In the genomic region with DNA sequence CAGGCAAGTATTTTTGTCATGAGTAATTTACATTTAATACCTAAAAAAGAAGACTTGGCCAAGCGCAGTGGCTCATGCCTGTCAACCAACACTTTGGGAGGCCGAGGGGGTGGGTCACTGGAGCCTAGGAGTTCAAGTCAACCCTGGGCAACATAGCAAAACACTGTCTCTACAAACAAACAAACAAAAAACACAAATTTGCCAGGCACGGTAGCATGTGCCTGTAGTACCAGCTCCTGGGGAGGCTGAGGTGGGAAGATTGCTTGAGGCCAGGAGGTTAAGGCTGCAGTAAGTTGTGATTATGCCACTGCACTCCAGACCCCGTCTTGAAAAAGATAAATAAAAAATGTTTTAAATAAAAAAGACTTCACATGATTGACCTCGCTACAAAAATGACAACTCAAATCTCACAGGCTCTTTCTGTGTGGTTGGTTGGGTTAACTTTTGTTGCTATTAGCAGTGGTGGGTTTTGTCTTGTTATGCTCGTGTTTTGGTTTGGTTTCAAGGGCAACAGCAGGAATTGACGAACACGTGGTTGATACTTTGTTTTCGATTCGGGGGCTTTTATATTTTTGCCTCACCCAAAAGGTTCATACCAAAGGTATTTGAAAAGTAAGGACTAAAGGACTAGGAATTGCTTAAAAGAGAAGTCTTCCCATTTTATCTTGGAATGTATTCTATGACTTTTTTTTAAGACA, we compare ENCODE assay signal across 16 cellular contexts.
A peak's percentile ranks its signal among the peaks of the same experiment; 100 is the strongest.
DNase-seq lines count a peak whose midpoint lies in the region; ATAC-seq, FAIRE-seq and TF ChIP-seq lines count a peak whose summit lies in the region.
"Had no signal": no experiment of that assay in that cellular context is flagged by ENCODE, and none has a peak within 500 bp of the region (broad histone marks: within the 10 kb centered on the region; RNA-seq: fewer than 3 reads in every experiment).

No MANE protein-coding gene starts in this region.

- POLR2A ChIA-PET in A549 (lab: Yijun Ruan, JAX) = no interaction called here
- POLR2A ChIA-PET in CD8-positive, alpha-beta T cell (lab: Charles Lee) = interaction anchor here (0.7 to 2.0 kb wide), 2 partner anchors 9 to 187 kb away, joined by 5 read pairs; no protein-coding TSS in a partner anchor
- POLR2A ChIA-PET in activated CD4-positive, alpha-beta memory T cell treated with anti-CD3 and anti-CD28 coated beads, Interleukin-2, amount 10 ng/mL, durations not matched to agents 7 days and 5 days (lab: Charles Lee) = no interaction called here

- no peak overlapping the region for H2BK120ac ChIP-seq in mesenchymal stem cell (ENCODE audit: low read depth, low read length)

- no peak overlapping the region for H2BK15ac ChIP-seq in mesenchymal stem cell (ENCODE audit: low read depth, poor library complexity, severe bottlenecking)

- no peak for TF ChIP-seq POLR2A in A549 (IDR thresholded peaks at IDR 0.05; ENCODE audit: low read length)

- CTCF ChIA-PET in A549 (lab: Yijun Ruan, JAX) = no interaction called here
- CTCF ChIA-PET in CD8-positive, alpha-beta T cell (lab: Charles Lee) = no interaction called here
- CTCF ChIA-PET in activated CD4-positive, alpha-beta memory T cell treated with anti-CD3 and anti-CD28 coated beads, Interleukin-2, amount 10 ng/mL, durations not matched to agents 7 days and 5 days (lab: Charles Lee) = no interaction called here

- no peaks in the 10 kb centered on the region for H3K36me3 ChIP-seq in CD8-positive, alpha-beta T cell (ENCODE audit: insufficient read depth, low read length)
- H3K36me3 ChIP-seq in mesenchymal stem cell (ENCODE audit: control insufficient read depth in 1 of 2, insufficient read depth in 2 of 2, low read depth in 1 of 2, low read length in 2 of 2) (peaks cover 9 to 76% of the 10 kb centered on the region in 2 experiments), aorta (ENCODE audit: control insufficient read depth in 1 of 2, insufficient read depth in 2 of 2, low read length in 1 of 2) (no peaks in the 10 kb centered on the region)
- H3K36me3 ChIP-seq: right lobe of liver had no signal

- H4K91ac ChIP-seq in mesenchymal stem cell (ENCODE audit: low read length) = no peak overlapping the region

- no peak overlapping the region for H3K4ac ChIP-seq in mesenchymal stem cell (ENCODE audit: low read depth in 1 of 2, low read length in 2 of 2)

- H2AFZ ChIP-seq in mesenchymal stem cell (ENCODE audit: low read depth, low read length) = no peak overlapping the region

- no peaks in the 10 kb centered on the region for H3K9me3 Mint-ChIP-seq in CD8-positive, alpha-beta T cell
- H3K9me3 Mint-ChIP-seq in activated CD4-positive, alpha-beta memory T cell treated with anti-CD3 and anti-CD28 coated beads, Interleukin-2, amount 10 ng/mL, durations not matched to agents 7 days and 5 days = no peaks in the 10 kb centered on the region

- no peak for TF ChIP-seq RAD21 in A549 (conservative IDR thresholded peaks at IDR 0.05 in 1 of 2, IDR thresholded peaks at IDR 0.05 in 1 of 2)

- DNase-seq in A549 (ENCODE audit: low read depth in 1 of 2, low spot score in 1 of 2) = no peak
- peak in 3 of 7 experiments; percentile 22 to 40 (median 37) for DNase-seq in CD8-positive, alpha-beta T cell
- no peak for DNase-seq in activated CD4-positive, alpha-beta memory T cell treated with anti-CD3 and anti-CD28 coated beads, Interleukin-2, amount 10 ng/mL, durations not matched to agents 7 days and 5 days
- DNase-seq in mesenchymal stem cell = no peak
- DNase-seq in aorta = no peak
- DNase-seq in GF-D8 (lab: John Stamatoyannopoulos, UW) = no peak
- no peak for DNase-seq in glomerular visceral epithelial cell (ENCODE audit: extremely low spot score)
- DNase-seq: Calu3; hypothalamus; IMR-90; kidney glomerular epithelial cell; NCI-H1694 treated with DMSO at 0.1 percent for 48 hours; NCI-H446; NK-92 treated with Interleukin-12 subunit alpha and Interleukin-12 subunit beta, amount 100 ng/mL, for 24 hours; right lobe of liver had no signal

- no peak for FAIRE-seq in A549 (lab: Jason Lieb, UNC)

- H3K14ac ChIP-seq in mesenchymal stem cell (ENCODE audit: low read length in 2 of 2) = no peak overlapping the region

- H3K9me3 ChIP-seq in A549 (no peaks in the 10 kb centered on the region), mesenchymal stem cell (ENCODE audit: control insufficient read depth, low read length) (no peaks in the 10 kb centered on the region), aorta (ENCODE audit: control insufficient read depth, low read length) (no peaks in the 10 kb centered on the region)
- H3K9me3 ChIP-seq in CD8-positive, alpha-beta T cell (ENCODE audit: low read length) = no peaks in the 10 kb centered on the region
- H3K9me3 ChIP-seq: right lobe of liver had no signal

- no peak overlapping the region for H3K18ac ChIP-seq in mesenchymal stem cell (ENCODE audit: low read depth in 1 of 2, low read length in 2 of 2)

- TF ChIP-seq EP300 in A549 (IDR thresholded peaks at IDR 0.05) = no peak

- H2BK5ac ChIP-seq in mesenchymal stem cell (ENCODE audit: low read depth, low read length, poor library complexity, severe bottlenecking) = no peak overlapping the region

- H3K27ac Mint-ChIP-seq in CD8-positive, alpha-beta T cell = peak overlapping the region; percentile 85
- H3K27ac Mint-ChIP-seq in activated CD4-positive, alpha-beta memory T cell treated with anti-CD3 and anti-CD28 coated beads, Interleukin-2, amount 10 ng/mL, durations not matched to agents 7 days and 5 days = peak overlapping the region; percentile 26

- intact Hi-C loops in CD8-positive, alpha-beta T cell (cut with DNase I, micrococcal nuclease) = loop anchor here in 1 of 2 experiments (1.0 to 10.0 kb wide), 4 partner anchors 8 to 1146 kb away; partner anchors contain the start of gene UBE2H
- intact Hi-C loops in aorta (cut with DNase I) = loop anchor here in 1 of 2 donors (10.0 kb wide), 1 partner anchor 324 kb away; no protein-coding TSS in a partner anchor

- H3K4me2 ChIP-seq in A549 = no peak overlapping the region
- H3K4me2 ChIP-seq in mesenchymal stem cell (ENCODE audit: low read length, poor library complexity, severe bottlenecking) = no peak overlapping the region

- peaks cover 69% of the 10 kb centered on the region for H3K4me1 ChIP-seq in A549
- peaks cover 92% of the 10 kb centered on the region for H3K4me1 ChIP-seq in CD8-positive, alpha-beta T cell (ENCODE audit: insufficient read depth, low read length)
- peaks cover 5% of the 10 kb centered on the region for H3K4me1 ChIP-seq in mesenchymal stem cell (ENCODE audit: control insufficient read depth, insufficient read depth, low read depth, low read length)
- H3K4me1 ChIP-seq in aorta (ENCODE audit: control insufficient read depth in 1 of 2, insufficient read depth in 2 of 2, low read length in 2 of 2) = peaks cover 2 to 4% of the 10 kb centered on the region in 2 donors

- peaks cover 75% of the 10 kb centered on the region for H3K36me3 Mint-ChIP-seq in CD8-positive, alpha-beta T cell
- peaks cover 68% of the 10 kb centered on the region for H3K36me3 Mint-ChIP-seq in activated CD4-positive, alpha-beta memory T cell treated with anti-CD3 and anti-CD28 coated beads, Interleukin-2, amount 10 ng/mL, durations not matched to agents 7 days and 5 days (ENCODE audit: low read depth)

- WGBS in A549 (ENCODE audit: missing lambda C conversion rate) = 90% methylated on average over 10 of the region's 10 CpGs
- WGBS in mesenchymal stem cell = 94% methylated on average over 8 of the region's 10 CpGs
- 57 to 58% methylated on average over 10 of the region's 10 CpGs for WGBS in aorta, 2 donors

- ATAC-seq in A549 (no peak), aorta (ENCODE audit: low FRiP score) (no peak), GM21786 (IDR thresholded peaks at IDR 0.05; ENCODE audit: unreplicated experiment) (no peak)
- peak; percentile 41 for ATAC-seq in CD8-positive, alpha-beta T cell
- ATAC-seq: right lobe of liver had no signal

- H3K4me3 Mint-ChIP-seq in CD8-positive, alpha-beta T cell = peak overlapping the region; percentile 71
- H3K4me3 Mint-ChIP-seq in activated CD4-positive, alpha-beta memory T cell treated with anti-CD3 and anti-CD28 coated beads, Interleukin-2, amount 10 ng/mL, durations not matched to agents 7 days and 5 days = no peak overlapping the region

- H3K27me3 ChIP-seq in CD8-positive, alpha-beta T cell (ENCODE audit: insufficient read depth, low read length) = no peaks in the 10 kb centered on the region
- H3K27me3 ChIP-seq in mesenchymal stem cell (ENCODE audit: control insufficient read depth in 1 of 2, insufficient read depth in 1 of 2, low read length in 2 of 2) (no peaks in the 10 kb centered on the region), aorta (ENCODE audit: control insufficient read depth in 1 of 2, insufficient read depth in 2 of 2, low read length in 1 of 2) (no peaks in the 10 kb centered on the region)
- H3K27me3 ChIP-seq: right lobe of liver had no signal

- H2BK12ac ChIP-seq in mesenchymal stem cell (ENCODE audit: low read length in 2 of 2) = no peak overlapping the region

- no peaks in the 10 kb centered on the region for H3K27me3 Mint-ChIP-seq in CD8-positive, alpha-beta T cell (ENCODE audit: low read depth)
- H3K27me3 Mint-ChIP-seq in activated CD4-positive, alpha-beta memory T cell treated with anti-CD3 and anti-CD28 coated beads, Interleukin-2, amount 10 ng/mL, durations not matched to agents 7 days and 5 days = no peaks in the 10 kb centered on the region

- no peak overlapping the region for H3K27ac ChIP-seq in A549
- peak overlapping the region; percentile 60 for H3K27ac ChIP-seq in CD8-positive, alpha-beta T cell (ENCODE audit: low read depth, low read length)
- H3K27ac ChIP-seq in mesenchymal stem cell (ENCODE audit: low read length, poor library complexity, severe bottlenecking) = no peak overlapping the region
- no peak overlapping the region for H3K27ac ChIP-seq in aorta (ENCODE audit: low read depth in 1 of 2, low read length in 2 of 2)
- H3K27ac ChIP-seq: right lobe of liver had no signal

- H3K9ac ChIP-seq in mesenchymal stem cell (ENCODE audit: low read length) = peak overlapping the region; percentile 60

- H3K4me1 Mint-ChIP-seq in CD8-positive, alpha-beta T cell (ENCODE audit: low read depth) = peaks cover 91% of the 10 kb centered on the region
- peaks cover 77% of the 10 kb centered on the region for H3K4me1 Mint-ChIP-seq in activated CD4-positive, alpha-beta memory T cell treated with anti-CD3 and anti-CD28 coated beads, Interleukin-2, amount 10 ng/mL, durations not matched to agents 7 days and 5 days

- peaks cover 19% of the 10 kb centered on the region for H3K79me1 ChIP-seq in mesenchymal stem cell (replicated peaks; ENCODE audit: low read length, poor library complexity, severe bottlenecking)

- H2AK5ac ChIP-seq in mesenchymal stem cell (ENCODE audit: low read length, severe bottlenecking) = no peak overlapping the region

- H4K8ac ChIP-seq in mesenchymal stem cell (ENCODE audit: low read length) = no peak overlapping the region

- peak overlapping the region in 1 of 2 experiments; percentile 9 for H3K23ac ChIP-seq in mesenchymal stem cell (ENCODE audit: low read length in 2 of 2)

- H3K4me3 ChIP-seq in A549 (no peak overlapping the region), mesenchymal stem cell (ENCODE audit: insufficient read depth in 1 of 2, low read depth in 1 of 2, low read length in 2 of 2) (no peak overlapping the region), aorta (ENCODE audit: low read length in 2 of 2) (no peak overlapping the region)
- no peak overlapping the region for H3K4me3 ChIP-seq in CD8-positive, alpha-beta T cell (ENCODE audit: low read depth, low read length)
- H3K4me3 ChIP-seq: right lobe of liver had no signal

- no peak for TF ChIP-seq CTCF in A549 (IDR thresholded peaks at IDR 0.05)
- no peak for TF ChIP-seq CTCF in CD8-positive, alpha-beta T cell (IDR thresholded peaks at IDR 0.05)
